1 cellular context compared by ENCODE assay signal in genomic region chr2:85421706-85422457, GRCh38.
TF ChIP-seq lines count a peak whose summit lies in the region.

No MANE protein-coding gene starts in this region.

TF ChIP-seq in K562, 482 proteins besides CTCF, POLR2A, EP300 and RAD21 (continues in another document):
- TF ChIP-seq ZEB2 (IDR thresholded peaks at IDR 0.05) (peak; percentile 85; the same call in 1 of the 2 replicates), HDAC1 (IDR thresholded peaks at IDR 0.05) (peak in 1 of 2 experiments; percentile 75; a peak in 2 of 4 replicates), PRPF4 (IDR thresholded peaks at IDR 0.05; ENCODE audit: insufficient read depth, low read depth, low read length, poor library complexity, severe bottlenecking) (no peak), ZBTB7A (IDR thresholded peaks at IDR 0.05; ENCODE audit: borderline replicate concordance, control insufficient read depth, low read depth, low read length) (peak; percentile 75; the same call in 1 of the 2 replicates), NUFIP1 (IDR thresholded peaks at IDR 0.05; ENCODE audit: partially characterized antibody) (no peak), NR2C2 (CRISPR knock-in tag; IDR thresholded peaks at IDR 0.05) (no peak), NR2C2 (tag; IDR thresholded peaks at IDR 0.05) (0 out of 2 replicates have a peak, but pooled peaks have one; percentile 8), ZNF121 (CRISPR knock-in tag; conservative IDR thresholded peaks at IDR 0.05) (peak; percentile 72), PTBP1 (IDR thresholded peaks at IDR 0.05; ENCODE audit: low read depth, low read length) (no peak), KAT8 (IDR thresholded peaks at IDR 0.05; ENCODE audit: low read depth) (no peak), C11orf30 (IDR thresholded peaks at IDR 0.05; ENCODE audit: low read depth) (peak; percentile 20; the same call in 1 of the 2 replicates), KLF16 (IDR thresholded peaks at IDR 0.05) (0 out of 2 replicates have a peak, but pooled peaks have one; percentile 57), KAT7 (CRISPR knock-in tag; IDR thresholded peaks at IDR 0.05; ENCODE audit: borderline replicate concordance) (no peak), BRD9 (IDR thresholded peaks at IDR 0.05; ENCODE audit: low read depth, partially characterized antibody) (peak; percentile 37), SIN3B (IDR thresholded peaks at IDR 0.05; ENCODE audit: low read depth) (no peak), SRSF7 (optimal IDR thresholded peaks at IDR 0.05; ENCODE audit: low read depth, low read length) (no peak), RCOR1 (IDR thresholded peaks at IDR 0.05; ENCODE audit: borderline replicate concordance in 1 of 2, low read depth in 2 of 2, low read length in 2 of 2) (peak in 1 of 2 experiments; percentile 68; a peak in 2 of 4 replicates), STAT5B (CRISPR knock-in tag; IDR thresholded peaks at IDR 0.05) (no peak), MAZ (CRISPR knock-in tag; conservative IDR thresholded peaks at IDR 0.05 in 1 of 2, IDR thresholded peaks at IDR 0.05 in 1 of 2) (peak in 1 of 2 experiments; percentile 55; a peak in 1 of 4 replicates), USF2 (CRISPR knock-in tag; IDR thresholded peaks at IDR 0.05) (no peak), SOX6 (IDR thresholded peaks at IDR 0.05) (peak; percentile 38; the same call in 1 of the 2 replicates), CGGBP1 (CRISPR knock-in tag; IDR thresholded peaks at IDR 0.05) (no peak), MCM2 (IDR thresholded peaks at IDR 0.05; ENCODE audit: low read depth) (no peak), ZBTB1 (CRISPR knock-in tag; IDR thresholded peaks at IDR 0.05; ENCODE audit: borderline replicate concordance, low read depth) (no peak), ZNF347 (CRISPR knock-in tag; IDR thresholded peaks at IDR 0.05; ENCODE audit: low read depth) (no peak), ARNT (IDR thresholded peaks at IDR 0.05) (0 out of 4 replicates have a peak, but pooled peaks of 1 of the 2 experiments have one; percentile 52), MAFF (IDR thresholded peaks at IDR 0.05; ENCODE audit: low read length) (no peak; the same call in 1 of the 2 replicates), ELF4 (CRISPR knock-in tag; IDR thresholded peaks at IDR 0.05) (0 out of 2 replicates have a peak, but pooled peaks have one; percentile 37), TCF3 (CRISPR knock-in tag; IDR thresholded peaks at IDR 0.05) (peak; percentile 76), ARID1B (IDR thresholded peaks at IDR 0.05) (peak; percentile 93), RNF2 (IDR thresholded peaks at IDR 0.05) (0 out of 2 replicates have a peak, but pooled peaks have one; percentile 29)
- TF ChIP-seq, protein P1, sequence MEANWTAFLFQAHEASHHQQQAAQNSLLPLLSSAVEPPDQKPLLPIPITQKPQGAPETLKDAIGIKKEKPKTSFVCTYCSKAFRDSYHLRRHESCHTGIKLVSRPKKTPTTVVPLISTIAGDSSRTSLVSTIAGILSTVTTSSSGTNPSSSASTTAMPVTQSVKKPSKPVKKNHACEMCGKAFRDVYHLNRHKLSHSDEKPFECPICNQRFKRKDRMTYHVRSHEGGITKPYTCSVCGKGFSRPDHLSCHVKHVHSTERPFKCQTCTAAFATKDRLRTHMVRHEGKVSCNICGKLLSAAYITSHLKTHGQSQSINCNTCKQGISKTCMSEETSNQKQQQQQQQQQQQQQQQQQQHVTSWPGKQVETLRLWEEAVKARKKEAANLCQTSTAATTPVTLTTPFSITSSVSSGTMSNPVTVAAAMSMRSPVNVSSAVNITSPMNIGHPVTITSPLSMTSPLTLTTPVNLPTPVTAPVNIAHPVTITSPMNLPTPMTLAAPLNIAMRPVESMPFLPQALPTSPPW (CRISPR knock-in tag; IDR thresholded peaks at IDR 0.05): peak; percentile 47; the same call in 1 of the 2 replicates
- TF ChIP-seq, protein P2, sequence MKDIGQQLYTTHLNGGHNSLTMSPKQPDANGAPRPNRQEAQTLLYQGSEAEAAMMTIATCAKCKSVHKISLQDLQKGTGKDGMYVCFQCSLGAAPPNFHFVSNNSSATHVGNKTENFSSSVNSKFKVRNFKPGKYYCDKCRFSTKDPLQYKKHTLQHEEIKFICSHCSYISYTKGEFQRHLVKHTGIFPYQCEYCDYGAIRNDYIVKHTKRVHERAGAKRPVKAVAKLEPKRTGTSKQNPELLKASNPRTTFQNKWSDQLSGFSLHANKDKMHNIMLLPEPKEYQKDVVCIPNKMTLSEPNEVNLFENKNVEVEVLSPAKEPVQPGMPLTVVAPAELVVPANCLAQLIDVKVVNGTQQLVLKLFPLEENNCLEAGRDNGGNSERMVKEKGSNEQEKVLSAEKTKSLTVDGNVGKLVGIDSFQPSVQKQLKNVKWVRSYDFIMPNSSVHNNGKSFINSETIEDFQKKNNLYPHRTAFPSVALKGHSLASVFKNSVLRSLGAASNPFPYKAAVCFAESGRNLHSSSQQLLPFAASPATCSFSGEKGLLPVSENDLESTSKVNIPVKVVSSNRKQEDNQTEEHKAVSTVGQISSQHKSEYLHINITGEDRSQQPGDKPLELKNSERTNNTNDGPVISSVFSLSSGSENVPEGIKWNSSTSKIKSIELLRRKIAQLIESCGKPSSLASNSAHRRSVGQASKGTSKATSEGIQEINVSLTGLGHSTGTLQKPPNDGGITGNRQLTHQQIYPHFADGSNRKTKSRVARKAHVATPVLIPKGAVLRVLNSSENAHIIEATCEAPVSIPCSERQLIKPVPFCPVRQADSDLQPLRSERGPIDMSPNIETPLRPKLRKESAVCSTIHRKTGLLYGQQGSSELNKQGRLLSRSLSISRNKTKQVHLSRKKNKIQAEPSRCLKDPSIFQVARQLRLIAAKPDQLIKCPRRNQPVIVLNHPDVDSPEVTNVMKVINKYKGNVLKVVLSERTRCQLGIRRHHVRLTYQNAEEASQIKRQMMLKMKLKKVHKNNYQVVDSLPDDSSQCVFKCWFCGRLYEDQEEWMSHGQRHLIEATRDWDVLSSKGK (CRISPR knock-in tag; IDR thresholded peaks at IDR 0.05): no peak
- TF ChIP-seq, protein P3, sequence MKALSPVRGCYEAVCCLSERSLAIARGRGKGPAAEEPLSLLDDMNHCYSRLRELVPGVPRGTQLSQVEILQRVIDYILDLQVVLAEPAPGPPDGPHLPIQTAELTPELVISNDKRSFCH (CRISPR knock-in tag; IDR thresholded peaks at IDR 0.05): no peak
- TF ChIP-seq, protein P3 (tag; IDR thresholded peaks at IDR 0.05): no peak
- TF ChIP-seq, protein P4, sequence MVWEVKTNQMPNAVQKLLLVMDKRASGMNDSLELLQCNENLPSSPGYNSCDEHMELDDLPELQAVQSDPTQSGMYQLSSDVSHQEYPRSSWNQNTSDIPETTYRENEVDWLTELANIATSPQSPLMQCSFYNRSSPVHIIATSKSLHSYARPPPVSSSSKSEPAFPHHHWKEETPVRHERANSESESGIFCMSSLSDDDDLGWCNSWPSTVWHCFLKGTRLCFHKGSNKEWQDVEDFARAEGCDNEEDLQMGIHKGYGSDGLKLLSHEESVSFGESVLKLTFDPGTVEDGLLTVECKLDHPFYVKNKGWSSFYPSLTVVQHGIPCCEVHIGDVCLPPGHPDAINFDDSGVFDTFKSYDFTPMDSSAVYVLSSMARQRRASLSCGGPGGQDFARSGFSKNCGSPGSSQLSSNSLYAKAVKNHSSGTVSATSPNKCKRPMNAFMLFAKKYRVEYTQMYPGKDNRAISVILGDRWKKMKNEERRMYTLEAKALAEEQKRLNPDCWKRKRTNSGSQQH (CRISPR knock-in tag; IDR thresholded peaks at IDR 0.05): 0 out of 2 replicates have a peak, but pooled peaks have one; percentile 27
- TF ChIP-seq, protein P5, sequence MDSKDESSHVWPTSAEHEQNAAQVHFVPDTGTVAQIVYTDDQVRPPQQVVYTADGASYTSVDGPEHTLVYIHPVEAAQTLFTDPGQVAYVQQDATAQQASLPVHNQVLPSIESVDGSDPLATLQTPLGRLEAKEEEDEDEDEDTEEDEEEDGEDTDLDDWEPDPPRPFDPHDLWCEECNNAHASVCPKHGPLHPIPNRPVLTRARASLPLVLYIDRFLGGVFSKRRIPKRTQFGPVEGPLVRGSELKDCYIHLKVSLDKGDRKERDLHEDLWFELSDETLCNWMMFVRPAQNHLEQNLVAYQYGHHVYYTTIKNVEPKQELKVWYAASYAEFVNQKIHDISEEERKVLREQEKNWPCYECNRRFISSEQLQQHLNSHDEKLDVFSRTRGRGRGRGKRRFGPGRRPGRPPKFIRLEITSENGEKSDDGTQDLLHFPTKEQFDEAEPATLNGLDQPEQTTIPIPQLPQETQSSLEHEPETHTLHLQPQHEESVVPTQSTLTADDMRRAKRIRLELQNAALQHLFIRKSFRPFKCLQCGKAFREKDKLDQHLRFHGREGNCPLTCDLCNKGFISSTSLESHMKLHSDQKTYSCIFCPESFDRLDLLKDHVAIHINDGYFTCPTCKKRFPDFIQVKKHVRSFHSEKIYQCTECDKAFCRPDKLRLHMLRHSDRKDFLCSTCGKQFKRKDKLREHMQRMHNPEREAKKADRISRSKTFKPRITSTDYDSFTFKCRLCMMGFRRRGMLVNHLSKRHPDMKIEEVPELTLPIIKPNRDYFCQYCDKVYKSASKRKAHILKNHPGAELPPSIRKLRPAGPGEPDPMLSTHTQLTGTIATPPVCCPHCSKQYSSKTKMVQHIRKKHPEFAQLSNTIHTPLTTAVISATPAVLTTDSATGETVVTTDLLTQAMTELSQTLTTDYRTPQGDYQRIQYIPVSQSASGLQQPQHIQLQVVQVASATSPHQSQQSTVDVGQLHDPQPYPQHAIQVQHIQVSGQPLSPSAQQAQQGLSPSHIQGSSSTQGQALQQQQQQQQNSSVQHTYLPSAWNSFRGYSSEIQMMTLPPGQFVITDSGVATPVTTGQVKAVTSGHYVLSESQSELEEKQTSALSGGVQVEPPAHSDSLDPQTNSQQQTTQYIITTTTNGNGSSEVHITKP (IDR thresholded peaks at IDR 0.05; ENCODE audit: partially characterized antibody): peak; percentile 52
